8 cellular contexts compared by ENCODE assay signal in the genomic region with DNA sequence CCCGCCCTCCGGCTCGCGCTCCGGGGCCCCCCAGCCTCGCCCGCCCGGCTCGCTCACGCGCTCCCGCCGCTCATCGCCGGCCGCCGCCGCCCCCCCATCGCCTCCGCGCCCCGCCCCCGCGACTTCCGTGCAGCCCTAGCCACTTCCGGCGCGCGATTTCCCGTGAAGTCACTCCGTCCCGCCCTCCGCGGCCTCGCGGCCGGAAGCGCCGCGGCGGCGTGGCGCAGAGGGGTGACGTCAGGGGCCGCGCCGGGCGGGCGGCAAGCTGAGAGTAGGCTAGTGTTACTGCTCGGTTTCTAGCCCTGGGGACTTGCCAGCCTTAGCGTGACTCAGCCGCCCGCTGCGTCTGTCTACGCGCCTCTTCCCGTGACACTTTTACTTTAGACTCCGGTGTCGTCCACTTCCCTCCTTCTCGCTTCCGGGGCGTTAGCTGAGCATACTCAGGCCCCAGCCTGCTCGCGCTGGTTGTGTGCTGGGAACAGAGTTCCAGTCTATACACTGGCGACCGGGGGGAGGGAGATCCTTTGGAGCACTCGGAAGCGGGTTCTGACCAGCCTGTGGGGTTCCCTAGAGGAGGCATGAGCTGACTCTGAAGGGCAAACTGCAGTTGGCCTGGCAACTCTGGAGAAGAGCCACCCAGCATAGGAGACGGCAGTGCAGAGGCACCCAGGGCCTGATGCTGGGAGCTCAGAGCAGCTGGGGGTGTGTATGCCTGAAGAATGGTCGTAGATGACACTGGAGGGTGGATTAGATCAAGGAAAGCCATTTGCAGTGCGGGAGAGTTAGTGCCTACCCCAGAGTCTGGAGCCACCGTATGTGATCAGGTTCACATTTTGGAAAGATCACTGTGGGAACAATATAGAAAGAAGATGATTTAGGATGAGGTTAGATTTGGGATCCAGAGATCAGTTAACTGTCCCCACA. TPM values are rescaled to one million over a fixed set of nuclear protein-coding genes. Genes with fewer than 3 reads are reported as not detected.
A peak's percentile ranks its signal among the peaks of the same experiment; 100 is the strongest.
DNase-seq lines count a peak whose midpoint lies in the region; ATAC-seq and TF ChIP-seq lines count a peak whose summit lies in the region.

A gene (minus strand): TSS at position 137 of the 924 bp plus-strand sequence. CDS start 182 bp downstream, outside the sequence.

- H4K20me1 ChIP-seq in osteoblast (ENCODE audit: insufficient read depth, low read length), result peaks cover 30% of the 10 kb centered on the region

- TF ChIP-seq POLR2A in testis (IDR thresholded peaks at IDR 0.05), result peak; percentile 83

- peaks cover 44% of the 10 kb centered on the region for H3K4me1 Mint-ChIP-seq in activated naive CD8-positive, alpha-beta T cell (ENCODE audit: low read depth)
- peaks cover 20% of the 10 kb centered on the region for H3K4me1 Mint-ChIP-seq in glutamatergic neuron (ENCODE audit: low read depth, unreplicated experiment)

- H3K9me3 Mint-ChIP-seq in activated naive CD8-positive, alpha-beta T cell (ENCODE audit: low read depth), result peaks cover 3% of the 10 kb centered on the region
- H3K9me3 Mint-ChIP-seq in glutamatergic neuron (ENCODE audit: unreplicated experiment), result peaks cover 10% of the 10 kb centered on the region

- H3K27me3 ChIP-seq in osteoblast (ENCODE audit: insufficient read depth, low read length), result no peaks in the 10 kb centered on the region
- no peaks in the 10 kb centered on the region for H3K27me3 ChIP-seq in testis

- TF ChIP-seq CTCF in GM12864 (IDR thresholded peaks at IDR 0.05; ENCODE audit: low read depth, low read length, missing control alignments) (no peak), glutamatergic neuron (IDR thresholded peaks at IDR 0.05; ENCODE audit: partially characterized antibody, unreplicated experiment) (no peak), osteoblast (IDR thresholded peaks at IDR 0.05; ENCODE audit: extremely low read depth, low read depth, low read length) (no peak), testis (IDR thresholded peaks at IDR 0.05) (no peak)

- H3K4me1 ChIP-seq in osteoblast (ENCODE audit: insufficient read depth, low read length) (peaks cover 35% of the 10 kb centered on the region), testis (peaks cover 20% of the 10 kb centered on the region)

- peak; percentile 83 for ATAC-seq in HG02678 (IDR thresholded peaks at IDR 0.05; ENCODE audit: unreplicated experiment)

- intact Hi-C loops in testis (cut with DNase I; ENCODE audit: low total_unique reads), result no loop called here

- H3K4me3 ChIP-seq in GM12864 (ENCODE audit: low read depth, low read length) (peak within 1 kb of the TSS; percentile 97), osteoblast (ENCODE audit: insufficient read depth, low read length) (peak within 1 kb of the TSS; percentile 94), testis (peak within 1 kb of the TSS; percentile 80 to 90)

- H3K79me2 ChIP-seq in osteoblast (ENCODE audit: insufficient read depth, low read length), result peaks cover 66% of the 10 kb centered on the region

- no peaks in the 10 kb centered on the region for H3K27me3 Mint-ChIP-seq in activated naive CD8-positive, alpha-beta T cell
- H3K27me3 Mint-ChIP-seq in glutamatergic neuron (ENCODE audit: unreplicated experiment), result peaks cover 10% of the 10 kb centered on the region

- peaks cover 13% of the 10 kb centered on the region for H3K36me3 Mint-ChIP-seq in activated naive CD8-positive, alpha-beta T cell
- no peaks in the 10 kb centered on the region for H3K36me3 Mint-ChIP-seq in glutamatergic neuron (ENCODE audit: unreplicated experiment)

- peaks cover 13% of the 10 kb centered on the region for H3K36me3 ChIP-seq in osteoblast (ENCODE audit: insufficient read depth, low read length)
- H3K36me3 ChIP-seq in testis (ENCODE audit: low read depth, missing control alignments), result no peaks in the 10 kb centered on the region

- H3K9me3 ChIP-seq in osteoblast (ENCODE audit: low read depth, low read length) (no peaks in the 10 kb centered on the region), testis (no peaks in the 10 kb centered on the region)

- 1% methylated on average over 23 to 56 of the region's 72 CpGs for WGBS in testis, 2 donors

- H3K27ac Mint-ChIP-seq in activated naive CD8-positive, alpha-beta T cell, result peak within 1 kb of the TSS; percentile 99
- peak within 1 kb of the TSS; percentile 98 for H3K27ac Mint-ChIP-seq in glutamatergic neuron (ENCODE audit: unreplicated experiment)

- peak within 1 kb of the TSS; percentile 93 for H2AFZ ChIP-seq in osteoblast (ENCODE audit: low read length)

- H3K27ac ChIP-seq in osteoblast (ENCODE audit: low read depth, low read length) (peak within 1 kb of the TSS; percentile 100), testis (peak within 1 kb of the TSS; percentile 84 to 96)

- peak; percentile 85 for DNase-seq in GM12864 (ENCODE audit: low read depth)
- DNase-seq in NCI-H1105 treated with DMSO at 0.1 percent for 48 hours (lab: John Stamatoyannopoulos, UW), result peak; percentile 85
- DNase-seq in SKM-1 treated with dmso at 0.1 percent for 144 hours (lab: John Stamatoyannopoulos, UW; ENCODE audit: unreplicated experiment), result peak; percentile 92
- DNase-seq in glutamatergic neuron, result peak; percentile 95
- peak; percentile 98 for DNase-seq in osteoblast (ENCODE audit: insufficient read length, low spot score, missing footprints)
- peak; percentile 97 for DNase-seq in testis

- peak within 1 kb of the TSS; percentile 93 for H3K4me3 Mint-ChIP-seq in activated naive CD8-positive, alpha-beta T cell
- peak within 1 kb of the TSS; percentile 95 for H3K4me3 Mint-ChIP-seq in glutamatergic neuron (ENCODE audit: unreplicated experiment)

- H3K4me2 ChIP-seq in osteoblast (ENCODE audit: insufficient read depth, low read length), result peak within 1 kb of the TSS; percentile 97

RNA-seq across cellular contexts. Expression of the gene that starts here (rescaled TPM):
- total RNA-seq in glutamatergic neuron (ENCODE audit: unreplicated experiment) (11.4 TPM), osteoblast (22.7 and 22.8 TPM in 2 replicates), testis (10 to 100 TPM; 22.4 to 23.9 TPM)
- polyA plus RNA-seq in testis (ENCODE audit: insufficient read depth, low read depth, low replicate concordance), result 14.7 TPM

Comparison
In these comparisons a context has a peak if more than half of its experiments do, and no peak if none do; other contexts are left out.
1. Peak in every context shown above with its lines: DNase-seq, ATAC-seq, H3K4me3 ChIP-seq and H3K27ac ChIP-seq.